In the genomic region with DNA sequence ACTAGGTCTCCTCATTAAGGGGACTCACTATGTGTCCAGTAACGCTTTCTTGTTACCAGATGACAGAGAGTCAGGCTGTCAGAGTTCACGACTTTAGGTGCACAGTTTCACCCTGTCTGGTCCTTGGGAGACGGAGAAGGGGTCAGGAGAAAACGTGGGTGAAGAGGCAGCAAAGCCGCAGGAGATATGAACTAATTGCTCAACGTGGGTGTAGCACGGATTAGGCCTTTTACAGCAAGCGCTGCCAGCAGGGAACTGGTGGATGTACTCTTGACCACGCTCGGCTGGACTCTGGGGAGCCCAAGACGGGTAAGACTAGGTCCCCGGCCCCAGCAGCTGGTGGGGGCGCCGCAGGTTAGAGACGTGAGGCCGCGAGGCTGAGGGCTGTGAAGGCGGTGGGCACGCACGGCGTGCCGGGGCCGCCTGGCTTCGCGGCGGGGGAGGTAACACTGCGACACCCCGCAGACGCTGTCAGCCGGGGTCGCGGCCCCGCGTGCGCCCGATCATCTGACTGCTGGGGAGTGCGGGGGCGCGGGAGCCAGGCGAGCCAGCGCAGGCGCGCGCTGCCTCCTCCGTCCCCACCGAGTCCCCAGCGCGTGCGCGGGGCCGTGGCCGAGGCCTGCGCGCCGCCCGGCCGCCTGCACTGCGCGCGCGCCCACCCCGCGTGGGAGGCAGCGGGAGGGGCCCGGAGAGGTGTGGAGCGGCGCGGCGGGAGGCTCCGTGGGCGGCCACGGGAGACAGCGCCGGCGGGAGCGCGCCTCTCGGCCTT, we compare ENCODE assay signal across 8 cellular contexts. TPM values are rescaled to one million over a fixed set of nuclear protein-coding genes. Genes with fewer than 3 reads are reported as not detected.
DNase-seq lines count a peak whose midpoint lies in the region; ATAC-seq and TF ChIP-seq lines count a peak whose summit lies in the region.

A gene with protein sequence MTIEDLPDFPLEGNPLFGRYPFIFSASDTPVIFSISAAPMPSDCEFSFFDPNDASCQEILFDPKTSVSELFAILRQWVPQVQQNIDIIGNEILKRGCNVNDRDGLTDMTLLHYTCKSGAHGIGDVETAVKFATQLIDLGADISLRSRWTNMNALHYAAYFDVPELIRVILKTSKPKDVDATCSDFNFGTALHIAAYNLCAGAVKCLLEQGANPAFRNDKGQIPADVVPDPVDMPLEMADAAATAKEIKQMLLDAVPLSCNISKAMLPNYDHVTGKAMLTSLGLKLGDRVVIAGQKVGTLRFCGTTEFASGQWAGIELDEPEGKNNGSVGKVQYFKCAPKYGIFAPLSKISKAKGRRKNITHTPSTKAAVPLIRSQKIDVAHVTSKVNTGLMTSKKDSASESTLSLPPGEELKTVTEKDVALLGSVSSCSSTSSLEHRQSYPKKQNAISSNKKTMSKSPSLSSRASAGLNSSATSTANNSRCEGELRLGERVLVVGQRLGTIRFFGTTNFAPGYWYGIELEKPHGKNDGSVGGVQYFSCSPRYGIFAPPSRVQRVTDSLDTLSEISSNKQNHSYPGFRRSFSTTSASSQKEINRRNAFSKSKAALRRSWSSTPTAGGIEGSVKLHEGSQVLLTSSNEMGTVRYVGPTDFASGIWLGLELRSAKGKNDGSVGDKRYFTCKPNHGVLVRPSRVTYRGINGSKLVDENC (plus strand): TSS at position 575 of the 769 bp plus-strand sequence. CDS start 5,974 bp downstream, outside the sequence.

- TF ChIP-seq CTCF in PC-3 (conservative IDR thresholded peaks at IDR 0.05; ENCODE audit: low read depth, low read length) (no peak), foreskin fibroblast (IDR thresholded peaks at IDR 0.05; ENCODE audit: low read depth, low read length) (no peak), neural progenitor cell (IDR thresholded peaks at IDR 0.05) (no peak)

- POLR2A ChIA-PET in PC-3 (lab: Charles Lee; ENCODE audit: unreplicated experiment): interaction anchor here (0.6 kb wide), 1 partner anchor 12 kb away, joined by 6 read pairs; no protein-coding TSS in a partner anchor

- no peaks in the 10 kb centered on the region for H3K9me2 ChIP-seq in PC-3 (replicated peaks; ENCODE audit: low read length)

- H4K20me1 ChIP-seq in PC-3 (ENCODE audit: low read length): no peaks in the 10 kb centered on the region
- H4K20me1 ChIP-seq in neural progenitor cell (ENCODE audit: low read depth): no peaks in the 10 kb centered on the region

- no peaks in the 10 kb centered on the region for H3K36me3 ChIP-seq in HAP-1 (replicated peaks)
- H3K36me3 ChIP-seq in PC-3 (ENCODE audit: low read depth, low read length): no peaks in the 10 kb centered on the region
- no peaks in the 10 kb centered on the region for H3K36me3 ChIP-seq in neural progenitor cell
- no peaks in the 10 kb centered on the region for H3K36me3 ChIP-seq in stomach smooth muscle (ENCODE audit: control insufficient read depth in 2 of 2, insufficient read depth in 2 of 2, low read length in 2 of 2)

- peak within 1 kb of the TSS; percentile 88 for H3K27ac ChIP-seq in PC-3 (ENCODE audit: low read length)
- no peak within 1 kb of the TSS for H3K27ac ChIP-seq in neural progenitor cell
- H3K27ac ChIP-seq in stomach smooth muscle (ENCODE audit: low read length): peak within 1 kb of the TSS; percentile 69

- in situ Hi-C loops in G401 (cut with HindIII; ENCODE audit: low sequenced_read_pairs): no loop called here
- in situ Hi-C loops in HAP-1 (cut with MboI; ENCODE audit: low sequenced_read_pairs): no loop called here

- H3K9ac ChIP-seq in PC-3 (ENCODE audit: low read length) (peak within 1 kb of the TSS; percentile 73), neural progenitor cell (no peak within 1 kb of the TSS), stomach smooth muscle (ENCODE audit: low read length in 2 of 2) (peak within 1 kb of the TSS; percentile 81 to 88)

- BruUV-seq in PC-3 (replicated peaks; lab: Mats Ljungman, UMichigan): no TSS peak

- CTCF ChIA-PET in PC-3 (lab: Charles Lee): interaction anchor here (0.6 kb wide), 1 partner anchor 22 kb away, joined by 15 read pairs; no protein-coding TSS in a partner anchor

- H3K4me1 ChIP-seq in HAP-1: peaks cover 22% of the 10 kb centered on the region
- H3K4me1 ChIP-seq in PC-3 (ENCODE audit: insufficient read depth, low read length): peaks cover 69% of the 10 kb centered on the region
- H3K4me1 ChIP-seq in neural progenitor cell: peaks cover 2% of the 10 kb centered on the region
- peaks cover 9% of the 10 kb centered on the region for H3K4me1 ChIP-seq in stomach smooth muscle (ENCODE audit: control insufficient read depth, insufficient read depth, low read length)

- H3K79me2 ChIP-seq in PC-3 (ENCODE audit: low read length): peaks cover 35% of the 10 kb centered on the region
- H3K79me2 ChIP-seq in neural progenitor cell (ENCODE audit: low read depth): no peaks in the 10 kb centered on the region

- DNase-seq in G401 (ENCODE audit: low spot score) (peak; percentile 65), HAP-1 (ENCODE audit: low spot score in 2 of 2) (peak in 1 of 2 experiments; percentile 49), PC-3 (peak; percentile 29), activated gamma-delta T cell (lab: John Stamatoyannopoulos, UW) (peak; percentile 76), foreskin fibroblast (peak; percentile 71 to 88), neural progenitor cell (ENCODE audit: low spot score) (peak; percentile 70), HPDE6-E6E7 (ENCODE audit: extremely low spot score) (no peak)

- H3K36me3 Mint-ChIP-seq in neural progenitor cell: peaks cover 2% of the 10 kb centered on the region

- H3K4me3 Mint-ChIP-seq in neural progenitor cell: peak within 1 kb of the TSS; percentile 93

- ATAC-seq in PC-3: peak; percentile 27

- H3K4me2 ChIP-seq in PC-3 (ENCODE audit: low read length) (peak within 1 kb of the TSS; percentile 81), neural progenitor cell (peak within 1 kb of the TSS; percentile 80)

- H2AFZ ChIP-seq in PC-3 (ENCODE audit: low read length) (peak within 1 kb of the TSS; percentile 64), neural progenitor cell (replicated peaks) (peak within 1 kb of the TSS; percentile 95)

- intact Hi-C loops in PC-3 (cut with micrococcal nuclease): loop anchor here (5.0 kb wide), 4 partner anchors 63 to 153 kb away; no protein-coding TSS in a partner anchor

- H3K4me3 ChIP-seq in HAP-1 (peak within 1 kb of the TSS; percentile 38), PC-3 (ENCODE audit: low read length) (peak within 1 kb of the TSS; percentile 82), foreskin fibroblast (ENCODE audit: low read depth in 1 of 2, low read length in 2 of 2) (peak within 1 kb of the TSS; percentile 75 to 87), neural progenitor cell (peak within 1 kb of the TSS; percentile 49), stomach smooth muscle (ENCODE audit: low read length in 2 of 2) (peak within 1 kb of the TSS; percentile 92 to 99)

- H3K27me3 ChIP-seq in HAP-1 (ENCODE audit: low read depth) (no peaks in the 10 kb centered on the region), PC-3 (ENCODE audit: low read length) (no peaks in the 10 kb centered on the region), neural progenitor cell (peaks cover 94% of the 10 kb centered on the region), stomach smooth muscle (ENCODE audit: control insufficient read depth in 1 of 2, insufficient read depth in 2 of 2, low read length in 2 of 2) (no peaks in the 10 kb centered on the region)

- H3K4me1 Mint-ChIP-seq in neural progenitor cell: peaks cover 19% of the 10 kb centered on the region

- peaks cover 13% of the 10 kb centered on the region for H3K27me3 Mint-ChIP-seq in neural progenitor cell (ENCODE audit: insufficient read depth, low read depth)

- no peaks in the 10 kb centered on the region for H3K9me3 ChIP-seq in HAP-1
- no peaks in the 10 kb centered on the region for H3K9me3 ChIP-seq in PC-3 (ENCODE audit: low read length)
- no peaks in the 10 kb centered on the region for H3K9me3 ChIP-seq in neural progenitor cell (ENCODE audit: low read depth)
- no peaks in the 10 kb centered on the region for H3K9me3 ChIP-seq in stomach smooth muscle (ENCODE audit: control insufficient read depth in 2 of 2, low read length in 2 of 2)

- H3F3A ChIP-seq in PC-3 (ENCODE audit: low read length, unreplicated experiment) (no peaks in the 10 kb centered on the region), neural progenitor cell (ENCODE audit: low read depth) (no peaks in the 10 kb centered on the region)

- H3K27ac Mint-ChIP-seq in neural progenitor cell: peak within 1 kb of the TSS; percentile 99

- H3K9me3 Mint-ChIP-seq in neural progenitor cell: no peaks in the 10 kb centered on the region

RNA-seq across cellular contexts. Expression of the gene that starts here (rescaled TPM):
- 1.2 and 6.2 TPM in 2 replicates for total RNA-seq in G401 (2014; rRNA removed; shearing (Covaris generic))
- 24.2 and 25.1 TPM in 2 replicates for total RNA-seq in PC-3 (2014; rRNA removed)
- 1.5 and 2.1 TPM in 2 replicates for total RNA-seq in neural progenitor cell (ENCODE audit: low replicate concordance)

Comparison
In these comparisons a context has a peak if more than half of its experiments do, and no peak if none do; other contexts are left out.
1. H3K4me3 ChIP-seq: peak in every context shown above with its lines; median percentile 96 in stomach smooth muscle; 82 in PC-3; 81 in foreskin fibroblast; 49 in neural progenitor cell; 38 in HAP-1.